Comparison of ENCODE assay signal across 9 cellular contexts in the genomic region with DNA sequence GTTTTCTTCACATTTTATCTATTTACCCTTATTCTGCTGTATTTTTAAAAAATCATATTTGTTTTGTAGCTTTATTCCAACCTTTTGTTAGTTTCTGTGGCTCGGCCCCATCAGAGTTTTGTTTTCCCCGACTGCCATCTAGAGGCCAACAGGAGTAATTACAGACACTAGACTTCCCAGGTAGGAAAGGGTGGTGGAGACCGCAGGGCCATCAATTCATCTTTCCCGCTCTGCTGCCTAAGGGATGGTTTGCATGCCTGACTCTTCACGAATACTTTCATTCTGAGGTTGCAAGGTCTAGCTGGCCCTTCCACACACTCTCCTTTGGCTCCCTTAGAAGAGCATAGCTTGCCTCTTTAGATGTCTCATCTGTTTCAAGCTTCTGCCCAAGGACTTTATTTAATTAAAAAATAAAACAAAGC. TPM values are rescaled to one million over a fixed set of nuclear protein-coding genes. Genes with fewer than 3 reads are reported as not detected.
A peak's percentile ranks its signal among the peaks of the same experiment; 100 is the strongest.
DNase-seq lines count a peak whose midpoint lies in the region; ATAC-seq and TF ChIP-seq lines count a peak whose summit lies in the region.
"Had no signal": no experiment of that assay in that cellular context is flagged by ENCODE, and none has a peak within 500 bp of the region (broad histone marks: within the 10 kb centered on the region; RNA-seq: fewer than 3 reads in every experiment).

No MANE protein-coding gene starts in this region.

- H3K14ac ChIP-seq in H9 (ENCODE audit: insufficient read depth, low read length): no peak overlapping the region

- H4K91ac ChIP-seq in H9 (ENCODE audit: insufficient read length, low read depth, low read length): no peak overlapping the region

- CTCF ChIA-PET in PC-3 (lab: Charles Lee): interaction anchor here (0.5 to 1.4 kb wide), 6 partner anchors 49 to 593 kb away, joined by 3 to 7 read pairs (median 4); no protein-coding TSS in a partner anchor

- H3K23me2 ChIP-seq in H9 (ENCODE audit: insufficient read length, low read depth, low read length, poor library complexity, severe bottlenecking): no peaks in the 10 kb centered on the region

- no peaks in the 10 kb centered on the region for H3K36me3 ChIP-seq in PC-3 (ENCODE audit: low read depth, low read length)

- no peak overlapping the region for H3K23ac ChIP-seq in H9 (ENCODE audit: insufficient read length, low read depth, low read length)

- H3K79me2 ChIP-seq in H9 (ENCODE audit: insufficient read depth, low read length): no peaks in the 10 kb centered on the region
- H3K79me2 ChIP-seq in PC-3 (ENCODE audit: low read length): no peaks in the 10 kb centered on the region

- H3K27ac Mint-ChIP-seq in H9: no peak overlapping the region
- H3K27ac Mint-ChIP-seq: T-helper 1 cell treated with Interleukin-12 subunit alpha and Interleukin-12 subunit beta and Interleukin-4 antibody, amounts not matched to agents 30 μg/mL and 1 μg/mL, for 36 hours had no signal

- no peak overlapping the region for H4K5ac ChIP-seq in H9 (ENCODE audit: insufficient read length, low read depth, low read length)

- H2BK5ac ChIP-seq in H9 (ENCODE audit: insufficient read length, low read length): no peak overlapping the region

- H3K56ac ChIP-seq in H9 (ENCODE audit: insufficient read length, low read depth, low read length): no peak overlapping the region

- H3K4me3 Mint-ChIP-seq in H9: no peak overlapping the region
- H3K4me3 Mint-ChIP-seq: T-helper 1 cell treated with Interleukin-12 subunit alpha and Interleukin-12 subunit beta and Interleukin-4 antibody, amounts not matched to agents 30 μg/mL and 1 μg/mL, for 36 hours had no signal

- no peaks in the 10 kb centered on the region; a peak in 1 of 5 replicates for H3K9me3 Mint-ChIP-seq in H9
- H3K9me3 Mint-ChIP-seq: T-helper 1 cell treated with Interleukin-12 subunit alpha and Interleukin-12 subunit beta and Interleukin-4 antibody, amounts not matched to agents 30 μg/mL and 1 μg/mL, for 36 hours had no signal

- no peaks in the 10 kb centered on the region for H3K79me1 ChIP-seq in H9 (ENCODE audit: insufficient read depth, low read depth, low read length, poor library complexity, severe bottlenecking)

- H2AFZ ChIP-seq in H9 (ENCODE audit: low read length) (no peak overlapping the region), PC-3 (ENCODE audit: low read length) (peak overlapping the region; percentile 48; the same call in 1 of the 2 replicates)

- H2AK5ac ChIP-seq in H9 (ENCODE audit: insufficient read length, low read length): no peak overlapping the region

- no peak overlapping the region for H3K27ac ChIP-seq in H9 (ENCODE audit: insufficient read length, low read depth, low read length)
- H3K27ac ChIP-seq in PC-3 (ENCODE audit: low read length): no peak overlapping the region

- no peaks in the 10 kb centered on the region for H3K36me3 Mint-ChIP-seq in H9 (ENCODE audit: insufficient read depth in 1 of 3, low read depth in 3 of 3)

- H3K27me3 ChIP-seq in H9 (ENCODE audit: insufficient read depth, low read length) (peaks cover 9% of the 10 kb centered on the region; the same call in 1 of the 2 replicates), PC-3 (ENCODE audit: low read length) (no peaks in the 10 kb centered on the region)

- H4K20me1 ChIP-seq in H9 (ENCODE audit: control insufficient read depth, insufficient read depth, insufficient read length) (no peaks in the 10 kb centered on the region), PC-3 (ENCODE audit: low read length) (no peaks in the 10 kb centered on the region)

- H3K4me1 Mint-ChIP-seq in H9: peaks cover 7 to 13% of the 10 kb centered on the region in 2 experiments

- no peak overlapping the region for H3K9ac ChIP-seq in H9 (ENCODE audit: extremely low read depth, insufficient read length, low read length)
- no peak overlapping the region for H3K9ac ChIP-seq in PC-3 (ENCODE audit: low read length)

- peak; percentile 36 for DNase-seq in COLO829 (ENCODE audit: low spot score)
- peak; percentile 52 for DNase-seq in H9
- DNase-seq in PC-3: peak; percentile 61
- peak; percentile 28 for DNase-seq in activated naive CD4-positive, alpha-beta T cell treated with Interleukin-2 at 50 U/mL for 16 hours
- DNase-seq in glomerular visceral epithelial cell (ENCODE audit: extremely low spot score): peak; percentile 69
- DNase-seq in posterior vena cava (ENCODE audit: low spot score): peak; percentile 22

- no peak overlapping the region for H3K18ac ChIP-seq in H9 (ENCODE audit: insufficient read length, low read depth, low read length)

- H4K8ac ChIP-seq in H9 (replicated peaks; ENCODE audit: insufficient read length, low read depth, low read length): no peak overlapping the region

- H2BK20ac ChIP-seq in H9 (ENCODE audit: low read depth, low read length, poor library complexity, severe bottlenecking): no peak overlapping the region

- no CpG with 5 or more reads among the region's 5 CpGs for WGBS in H9 (ENCODE audit: extremely low coverage, insufficient read length, low lambda C conversion rate)

- H3K4me1 ChIP-seq in H9 (ENCODE audit: insufficient read depth, low read length): no peaks in the 10 kb centered on the region; the same call in 1 of the 2 replicates
- no peaks in the 10 kb centered on the region for H3K4me1 ChIP-seq in PC-3 (ENCODE audit: insufficient read depth, low read length)

- TF ChIP-seq CTCF in H9 (conservative IDR thresholded peaks at IDR 0.05): peak; percentile 84
- TF ChIP-seq CTCF in PC-3 (conservative IDR thresholded peaks at IDR 0.05; ENCODE audit: low read depth, low read length): peak; percentile 67

- intact Hi-C loops in PC-3 (cut with micrococcal nuclease): loop anchor here (1.0 to 2.0 kb wide), 3 partner anchors 56 to 199 kb away; no protein-coding TSS in a partner anchor
- intact Hi-C loops in posterior vena cava (cut with DNase I): loop anchor here (5.0 kb wide), 1 partner anchor 199 kb away; no protein-coding TSS in a partner anchor

- H3K27me3 Mint-ChIP-seq in H9 (ENCODE audit: low read depth): peaks cover 50% of the 10 kb centered on the region

- no peak overlapping the region for H3K4me3 ChIP-seq in PC-3 (ENCODE audit: low read length)

- no peaks in the 10 kb centered on the region for H3K9me3 ChIP-seq in H9 (ENCODE audit: control insufficient read depth, low read depth, low read length)
- H3K9me3 ChIP-seq in PC-3 (ENCODE audit: low read length): no peaks in the 10 kb centered on the region

- no TSS peak for BruUV-seq in PC-3 (replicated peaks; lab: Mats Ljungman, UMichigan)

- H3K4me2 ChIP-seq in H9 (ENCODE audit: insufficient read depth, insufficient read length, low read length) (no peak overlapping the region), PC-3 (ENCODE audit: low read length) (peak overlapping the region; percentile 48; the same call in 1 of the 2 replicates)

- no peak overlapping the region for H2BK15ac ChIP-seq in H9 (ENCODE audit: low read depth, low read length)

- no peaks in the 10 kb centered on the region for H3F3A ChIP-seq in PC-3 (ENCODE audit: low read length, unreplicated experiment)

- H2BK12ac ChIP-seq in H9 (ENCODE audit: insufficient read length, low read depth, low read length): no peak overlapping the region

- POLR2A ChIA-PET in PC-3 (lab: Charles Lee; ENCODE audit: unreplicated experiment): no interaction called here

- H2BK120ac ChIP-seq in H9 (ENCODE audit: low read depth, low read length, poor library complexity, severe bottlenecking): no peak overlapping the region

- no peaks in the 10 kb centered on the region for H3K9me2 ChIP-seq in PC-3 (replicated peaks; ENCODE audit: low read length)

- no peak overlapping the region for H3T11ph ChIP-seq in H9 (ENCODE audit: low read length)

- ATAC-seq in PC-3: peak; percentile 63
- no peak for ATAC-seq in HG03432 (IDR thresholded peaks at IDR 0.05; ENCODE audit: unreplicated experiment)
- ATAC-seq in GM21367 (IDR thresholded peaks at IDR 0.05; ENCODE audit: unreplicated experiment): no peak

- H3K4ac ChIP-seq in H9 (ENCODE audit: low read depth, low read length): no peak overlapping the region

RNA-seq across cellular contexts. Expression of a gene that starts 38.3 kb away (rescaled TPM):
- total RNA-seq in H9 (2021) (not detected in 2 replicates), PC-3 (2014; rRNA removed) (not detected in 2 replicates), posterior vena cava (not detected)
